ENCODE assay signal across 23 cellular contexts in genomic region chr22:45228401-45228754, GRCh38. TPM values are rescaled to one million over a fixed set of nuclear protein-coding genes. Genes with fewer than 3 reads are reported as not detected.
DNase-seq lines count a peak whose midpoint lies in the region; ATAC-seq and TF ChIP-seq lines count a peak whose summit lies in the region.
"Had no signal": no experiment of that assay in that cellular context is flagged by ENCODE, and none has a peak within 500 bp of the region (broad histone marks: within the 10 kb centered on the region; RNA-seq: fewer than 3 reads in every experiment).

No MANE protein-coding gene starts in this region.

- POLR2A ChIA-PET in activated CD4-positive, alpha-beta memory T cell treated with anti-CD3 and anti-CD28 coated beads, Interleukin-2, amount 10 ng/mL, durations not matched to agents 7 days and 5 days (lab: Charles Lee): no interaction called here

- H3K36me3 ChIP-seq in left ventricle myocardium inferior (no peaks in the 10 kb centered on the region), right atrium auricular region (no peaks in the 10 kb centered on the region)
- H3K36me3 ChIP-seq: tibial artery had no signal

- TF ChIP-seq CTCF in left ventricle myocardium inferior (IDR thresholded peaks at IDR 0.05; ENCODE audit: borderline replicate concordance) (no peak), right atrium auricular region (IDR thresholded peaks at IDR 0.05) (no peak), natural killer cell (IDR thresholded peaks at IDR 0.05) (no peak)

- peak overlapping the region; percentile 92 for H3K27ac Mint-ChIP-seq in dendritic cell treated with granulocyte-macrophage colony-stimulating factor and Interleukin-4, amounts not matched to agents 40 ng/mL and 50 ng/mL, for 4 days
- H3K27ac Mint-ChIP-seq in natural killer cell: peak overlapping the region; percentile 31 to 83
- no peak overlapping the region for H3K27ac Mint-ChIP-seq in activated CD8-positive, alpha-beta memory T cell treated with anti-CD3 and anti-CD28 coated beads, Interleukin-2, amount 10 ng/mL, durations not matched to agents 7 days and 5 days
- H3K27ac Mint-ChIP-seq in activated CD4-positive, alpha-beta memory T cell treated with anti-CD3 and anti-CD28 coated beads, Interleukin-2, amount 10 ng/mL, durations not matched to agents 7 days and 5 days: no peak overlapping the region
- H3K27ac Mint-ChIP-seq: activated CD4-positive, alpha-beta T cell treated with anti-CD3 and anti-CD28 coated beads, Interleukin-2, amount 10 ng/mL, durations not matched to agents 24 days and 14 days; progenitor cell of endocrine pancreas; T-helper 17 cell had no signal

- peak overlapping the region; percentile 69 for H3K4me3 Mint-ChIP-seq in dendritic cell treated with granulocyte-macrophage colony-stimulating factor and Interleukin-4, amounts not matched to agents 40 ng/mL and 50 ng/mL, for 4 days
- H3K4me3 Mint-ChIP-seq in natural killer cell: peak overlapping the region; percentile 59
- no peak overlapping the region for H3K4me3 Mint-ChIP-seq in activated CD8-positive, alpha-beta memory T cell treated with anti-CD3 and anti-CD28 coated beads, Interleukin-2, amount 10 ng/mL, durations not matched to agents 7 days and 5 days
- no peak overlapping the region for H3K4me3 Mint-ChIP-seq in activated CD4-positive, alpha-beta memory T cell treated with anti-CD3 and anti-CD28 coated beads, Interleukin-2, amount 10 ng/mL, durations not matched to agents 7 days and 5 days
- H3K4me3 Mint-ChIP-seq: activated CD4-positive, alpha-beta T cell treated with anti-CD3 and anti-CD28 coated beads, Interleukin-2, amount 10 ng/mL, durations not matched to agents 24 days and 14 days; T-helper 17 cell had no signal

- no peaks in the 10 kb centered on the region for H3K27me3 Mint-ChIP-seq in dendritic cell treated with granulocyte-macrophage colony-stimulating factor and Interleukin-4, amounts not matched to agents 40 ng/mL and 50 ng/mL, for 4 days
- no peaks in the 10 kb centered on the region for H3K27me3 Mint-ChIP-seq in natural killer cell (ENCODE audit: low read depth in 2 of 2)
- no peaks in the 10 kb centered on the region for H3K27me3 Mint-ChIP-seq in activated CD8-positive, alpha-beta memory T cell treated with anti-CD3 and anti-CD28 coated beads, Interleukin-2, amount 10 ng/mL, durations not matched to agents 7 days and 5 days
- no peaks in the 10 kb centered on the region for H3K27me3 Mint-ChIP-seq in activated CD4-positive, alpha-beta memory T cell treated with anti-CD3 and anti-CD28 coated beads, Interleukin-2, amount 10 ng/mL, durations not matched to agents 7 days and 5 days
- H3K27me3 Mint-ChIP-seq: activated CD4-positive, alpha-beta T cell treated with anti-CD3 and anti-CD28 coated beads, Interleukin-2, amount 10 ng/mL, durations not matched to agents 24 days and 14 days; progenitor cell of endocrine pancreas; T-helper 17 cell had no signal

- peak overlapping the region; percentile 36 for H3K27ac ChIP-seq in left ventricle myocardium inferior (replicated peaks)
- no peak overlapping the region for H3K27ac ChIP-seq in right atrium auricular region
- H3K27ac ChIP-seq: PC-9, SJSA1, tibial artery had no signal

- H3K4me1 ChIP-seq in left ventricle myocardium inferior (peaks cover 13% of the 10 kb centered on the region), right atrium auricular region (peaks cover 0 to 19% of the 10 kb centered on the region in 2 donors)

- no peaks in the 10 kb centered on the region for H3K9me3 ChIP-seq in left ventricle myocardium inferior (replicated peaks)
- no peaks in the 10 kb centered on the region for H3K9me3 ChIP-seq in right atrium auricular region
- H3K9me3 ChIP-seq: body of pancreas, SJSA1, tibial artery had no signal

- intact Hi-C loops in left ventricle myocardium inferior (cut with micrococcal nuclease): no loop called here
- intact Hi-C loops in dendritic cell treated with granulocyte-macrophage colony-stimulating factor and Interleukin-4, amounts not matched to agents 40 ng/mL and 50 ng/mL, for 4 days (cut with micrococcal nuclease): no loop called here
- intact Hi-C loops in natural killer cell (cut with micrococcal nuclease): no loop called here

- DNase-seq in left ventricle myocardium inferior: no peak
- no peak for DNase-seq in right atrium auricular region (ENCODE audit: low spot score)
- no peak for DNase-seq in natural killer cell
- no peak for DNase-seq in LoVo (ENCODE audit: low spot score)
- DNase-seq in activated CD8-positive, alpha-beta memory T cell treated with anti-CD3 and anti-CD28 coated beads, Interleukin-2, amount 10 ng/mL, durations not matched to agents 7 days and 5 days: no peak
- no peak for DNase-seq in activated CD4-positive, alpha-beta memory T cell treated with anti-CD3 and anti-CD28 coated beads, Interleukin-2, amount 10 ng/mL, durations not matched to agents 7 days and 5 days
- DNase-seq: activated CD4-positive, alpha-beta T cell treated with anti-CD3 and anti-CD28 coated beads, Interleukin-2, amount 10 ng/mL, durations not matched to agents 24 days and 14 days; activated effector memory CD4-positive, alpha-beta T cell treated with Interleukin-2 at 50 U/mL for 16 hours; KBM-7; left cardiac atrium; NCI-H187; NCI-H226; NCI-H774; PC-9; small intestine; stimulated activated naive CD4-positive, alpha-beta T cell treated with Interleukin-2 at 50 U/mL for 16 hours; T-helper 17 cell had no signal

- ATAC-seq in natural killer cell (peak in 2 of 3 donors; percentile 27 to 36), GM19023 (IDR thresholded peaks at IDR 0.05; ENCODE audit: unreplicated experiment) (no peak)
- ATAC-seq in activated CD8-positive, alpha-beta memory T cell treated with anti-CD3 and anti-CD28 coated beads, Interleukin-2, amount 10 ng/mL, durations not matched to agents 7 days and 5 days: no peak
- ATAC-seq: body of pancreas, T-helper 17 cell had no signal

- H3K4me1 Mint-ChIP-seq in dendritic cell treated with granulocyte-macrophage colony-stimulating factor and Interleukin-4, amounts not matched to agents 40 ng/mL and 50 ng/mL, for 4 days (ENCODE audit: low read depth): peaks cover 98% of the 10 kb centered on the region
- H3K4me1 Mint-ChIP-seq in natural killer cell: peaks cover 30 to 68% of the 10 kb centered on the region in 2 donors
- H3K4me1 Mint-ChIP-seq in activated CD8-positive, alpha-beta memory T cell treated with anti-CD3 and anti-CD28 coated beads, Interleukin-2, amount 10 ng/mL, durations not matched to agents 7 days and 5 days: peaks cover 4% of the 10 kb centered on the region
- no peaks in the 10 kb centered on the region for H3K4me1 Mint-ChIP-seq in activated CD4-positive, alpha-beta memory T cell treated with anti-CD3 and anti-CD28 coated beads, Interleukin-2, amount 10 ng/mL, durations not matched to agents 7 days and 5 days

- H3K9me3 Mint-ChIP-seq in dendritic cell treated with granulocyte-macrophage colony-stimulating factor and Interleukin-4, amounts not matched to agents 40 ng/mL and 50 ng/mL, for 4 days: no peaks in the 10 kb centered on the region
- no peaks in the 10 kb centered on the region for H3K9me3 Mint-ChIP-seq in natural killer cell
- no peaks in the 10 kb centered on the region for H3K9me3 Mint-ChIP-seq in activated CD8-positive, alpha-beta memory T cell treated with anti-CD3 and anti-CD28 coated beads, Interleukin-2, amount 10 ng/mL, durations not matched to agents 7 days and 5 days (ENCODE audit: low read depth)
- no peaks in the 10 kb centered on the region for H3K9me3 Mint-ChIP-seq in activated CD4-positive, alpha-beta memory T cell treated with anti-CD3 and anti-CD28 coated beads, Interleukin-2, amount 10 ng/mL, durations not matched to agents 7 days and 5 days
- H3K9me3 Mint-ChIP-seq: activated CD4-positive, alpha-beta T cell treated with anti-CD3 and anti-CD28 coated beads, Interleukin-2, amount 10 ng/mL, durations not matched to agents 24 days and 14 days had no signal

- peaks cover 77% of the 10 kb centered on the region for H3K36me3 Mint-ChIP-seq in dendritic cell treated with granulocyte-macrophage colony-stimulating factor and Interleukin-4, amounts not matched to agents 40 ng/mL and 50 ng/mL, for 4 days (ENCODE audit: low read depth)
- H3K36me3 Mint-ChIP-seq in natural killer cell: no peaks in the 10 kb centered on the region
- H3K36me3 Mint-ChIP-seq in activated CD8-positive, alpha-beta memory T cell treated with anti-CD3 and anti-CD28 coated beads, Interleukin-2, amount 10 ng/mL, durations not matched to agents 7 days and 5 days: no peaks in the 10 kb centered on the region
- H3K36me3 Mint-ChIP-seq in activated CD4-positive, alpha-beta memory T cell treated with anti-CD3 and anti-CD28 coated beads, Interleukin-2, amount 10 ng/mL, durations not matched to agents 7 days and 5 days (ENCODE audit: low read depth): no peaks in the 10 kb centered on the region

- CTCF ChIA-PET in activated CD8-positive, alpha-beta memory T cell treated with anti-CD3 and anti-CD28 coated beads, Interleukin-2, amount 10 ng/mL, durations not matched to agents 7 days and 5 days (lab: Charles Lee): no interaction called here
- CTCF ChIA-PET in activated CD4-positive, alpha-beta memory T cell treated with anti-CD3 and anti-CD28 coated beads, Interleukin-2, amount 10 ng/mL, durations not matched to agents 7 days and 5 days (lab: Charles Lee): no interaction called here

- no peak overlapping the region for H3K4me3 ChIP-seq in left ventricle myocardium inferior
- H3K4me3 ChIP-seq in right atrium auricular region: no peak overlapping the region
- H3K4me3 ChIP-seq: body of pancreas, PC-9, SJSA1, tibial artery had no signal

- H3K27me3 ChIP-seq in left ventricle myocardium inferior (ENCODE audit: low read depth): no peaks in the 10 kb centered on the region
- H3K27me3 ChIP-seq in right atrium auricular region: no peaks in the 10 kb centered on the region
- H3K27me3 ChIP-seq: body of pancreas, SJSA1, tibial artery had no signal

RNA-seq across cellular contexts. Expression of gene KIAA0930, which starts 12.3 kb away (rescaled TPM):
- total RNA-seq in left ventricle myocardium inferior (18.6 TPM), right atrium auricular region (10 to 100 TPM; 13.0 to 20.4 TPM), natural killer cell (10 to 100 TPM; 32.6 to 39.1 (median 38.4) TPM)
- 10 to 100 TPM; 35.1 to 38.6 TPM for total RNA-seq in activated CD8-positive, alpha-beta memory T cell treated with anti-CD3 and anti-CD28 coated beads, Interleukin-2, amount 10 ng/mL, durations not matched to agents 7 days and 5 days
- 10 to 100 TPM; 22.2 to 30.0 TPM for total RNA-seq in activated CD4-positive, alpha-beta memory T cell treated with anti-CD3 and anti-CD28 coated beads, Interleukin-2, amount 10 ng/mL, durations not matched to agents 7 days and 5 days

RNA-seq across cellular contexts. Expression of gene UPK3A, which starts 56.4 kb away (rescaled TPM):
- total RNA-seq in left ventricle myocardium inferior: not detected
- total RNA-seq in right atrium auricular region: not detected
- total RNA-seq in natural killer cell: under 1 TPM in 1 of 3 donors, not detected in 2; 0.49 TPM
- not detected for total RNA-seq in activated CD8-positive, alpha-beta memory T cell treated with anti-CD3 and anti-CD28 coated beads, Interleukin-2, amount 10 ng/mL, durations not matched to agents 7 days and 5 days
- total RNA-seq in activated CD4-positive, alpha-beta memory T cell treated with anti-CD3 and anti-CD28 coated beads, Interleukin-2, amount 10 ng/mL, durations not matched to agents 7 days and 5 days: not detected
- total RNA-seq: activated CD4-positive, alpha-beta T cell treated with anti-CD3 and anti-CD28 coated beads, Interleukin-2, amount 10 ng/mL, durations not matched to agents 24 days and 14 days; body of pancreas; SJSA1 had no signal

Comparison
In these comparisons a context has a peak if more than half of its experiments do, and no peak if none do; other contexts are left out.
1. H3K27ac Mint-ChIP-seq: peak in dendritic cell treated with granulocyte-macrophage colony-stimulating factor and Interleukin-4, amounts not matched to agents 40 ng/mL and 50 ng/mL, for 4 days (single experiment) and natural killer cell (2 of 2); none in activated CD8-positive, alpha-beta memory T cell treated with anti-CD3 and anti-CD28 coated beads, Interleukin-2, amount 10 ng/mL, durations not matched to agents 7 days and 5 days (single experiment) and activated CD4-positive, alpha-beta memory T cell treated with anti-CD3 and anti-CD28 coated beads, Interleukin-2, amount 10 ng/mL, durations not matched to agents 7 days and 5 days (single experiment).
2. H3K4me3 Mint-ChIP-seq: peak in dendritic cell treated with granulocyte-macrophage colony-stimulating factor and Interleukin-4, amounts not matched to agents 40 ng/mL and 50 ng/mL, for 4 days (single experiment) and natural killer cell (single experiment); none in activated CD8-positive, alpha-beta memory T cell treated with anti-CD3 and anti-CD28 coated beads, Interleukin-2, amount 10 ng/mL, durations not matched to agents 7 days and 5 days (single experiment) and activated CD4-positive, alpha-beta memory T cell treated with anti-CD3 and anti-CD28 coated beads, Interleukin-2, amount 10 ng/mL, durations not matched to agents 7 days and 5 days (single experiment).
3. ATAC-seq: peak in natural killer cell (2 of 3); none in activated CD8-positive, alpha-beta memory T cell treated with anti-CD3 and anti-CD28 coated beads, Interleukin-2, amount 10 ng/mL, durations not matched to agents 7 days and 5 days (single experiment) and GM19023 (single experiment).